In the genomic region with DNA sequence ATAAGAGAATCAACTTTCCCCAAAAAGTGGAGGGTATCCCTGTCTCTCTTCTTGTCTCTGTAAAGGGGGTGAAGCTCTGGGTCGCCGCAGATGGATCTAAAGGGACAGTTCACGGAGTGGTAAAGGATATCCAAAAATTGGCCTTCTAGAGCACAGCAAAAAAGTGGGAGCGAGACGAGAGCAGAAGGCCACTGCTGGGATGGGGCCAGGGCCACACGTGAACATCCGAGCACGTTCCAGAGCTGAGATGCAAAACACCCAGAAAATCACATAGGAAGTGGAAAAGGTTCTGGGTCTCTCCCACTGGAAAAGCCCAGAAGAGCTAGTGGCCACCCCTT, we compare ENCODE assay signal across 8 cellular contexts. TPM values are rescaled to one million over a fixed set of nuclear protein-coding genes. Genes with fewer than 3 reads are reported as not detected.
DNase-seq lines count a peak whose midpoint lies in the region; ATAC-seq and TF ChIP-seq lines count a peak whose summit lies in the region.

No MANE protein-coding gene starts in this region.

- ATAC-seq in HG03457 (IDR thresholded peaks at IDR 0.05; ENCODE audit: unreplicated experiment) (no peak), GM21619 (IDR thresholded peaks at IDR 0.05; ENCODE audit: unreplicated experiment) (no peak)

- H4K20me1 ChIP-seq in BLaER1 treated with 17β-estradiol and CSF1 and Interleukin-3, amounts not matched to agents 10 nM and 100 nM = peaks cover 36 to 56% (median 51%) of the 10 kb centered on the region in 11 experiments; a peak in 21 of 22 replicates
- H4K20me1 ChIP-seq in OCI-LY3 (ENCODE audit: insufficient read depth, low read length) (peaks cover 39% of the 10 kb centered on the region), neural progenitor cell (ENCODE audit: low read depth) (peaks cover 7% of the 10 kb centered on the region)

- peaks cover 0 to 27% (median 0%) of the 10 kb centered on the region in 11 experiments; a peak in 7 of 22 replicates for H3K36me3 ChIP-seq in BLaER1 treated with 17β-estradiol and CSF1 and Interleukin-3, amounts not matched to agents 10 nM and 100 nM
- H3K36me3 ChIP-seq in OCI-LY3 (replicated peaks; ENCODE audit: low read depth, low read length) (peaks cover 10% of the 10 kb centered on the region), endodermal cell (ENCODE audit: control insufficient read depth, insufficient read depth, low read length) (no peaks in the 10 kb centered on the region), neural progenitor cell (no peaks in the 10 kb centered on the region)

- DNase-seq in endodermal cell = no peak
- DNase-seq in neural progenitor cell (ENCODE audit: low spot score) = no peak
- no peak for DNase-seq in NCI-H2171 treated with DMSO at 0.1 percent for 48 hours (lab: John Stamatoyannopoulos, UW)
- DNase-seq in activated gamma-delta T cell (lab: John Stamatoyannopoulos, UW) = no peak

- no peak for TF ChIP-seq CTCF in OCI-LY3 (IDR thresholded peaks at IDR 0.05; ENCODE audit: low read depth, low read length)
- TF ChIP-seq CTCF in endodermal cell (conservative IDR thresholded peaks at IDR 0.05) = no peak
- no peak for TF ChIP-seq CTCF in neural progenitor cell (IDR thresholded peaks at IDR 0.05)

- H3K27me3 ChIP-seq in BLaER1 treated with 17β-estradiol and CSF1 and Interleukin-3, amounts not matched to agents 10 nM and 100 nM = no peaks in the 10 kb centered on the region; a peak in 1 of 22 replicates
- H3K27me3 ChIP-seq in OCI-LY3 (ENCODE audit: low read depth, low read length) = no peaks in the 10 kb centered on the region
- no peaks in the 10 kb centered on the region for H3K27me3 ChIP-seq in endodermal cell (ENCODE audit: control insufficient read depth, insufficient read depth, low read length, poor library complexity, severe bottlenecking)
- no peaks in the 10 kb centered on the region for H3K27me3 ChIP-seq in neural progenitor cell

- peaks cover 65 to 82% (median 67%) of the 10 kb centered on the region in 10 experiments for H3K4me1 ChIP-seq in BLaER1 treated with 17β-estradiol and CSF1 and Interleukin-3, amounts not matched to agents 10 nM and 100 nM
- H3K4me1 ChIP-seq in OCI-LY3 (ENCODE audit: low read length) (peaks cover 44% of the 10 kb centered on the region), endodermal cell (ENCODE audit: control insufficient read depth, insufficient read depth, low read length) (peaks cover 10% of the 10 kb centered on the region), neural progenitor cell (peaks cover 32% of the 10 kb centered on the region)

- H3K9ac ChIP-seq in BLaER1 treated with 17β-estradiol and CSF1 and Interleukin-3, amounts not matched to agents 10 nM and 100 nM = peak overlapping the region; percentile 94 to 99 (median 97)
- H3K9ac ChIP-seq in OCI-LY3 (ENCODE audit: low read length) (peak overlapping the region; percentile 78), endodermal cell (ENCODE audit: extremely low read depth, low read length, poor library complexity, severe bottlenecking) (peak overlapping the region; percentile 56), neural progenitor cell (no peak overlapping the region)

- no peaks in the 10 kb centered on the region for H3K27me3 Mint-ChIP-seq in endodermal cell (ENCODE audit: insufficient read depth)
- H3K27me3 Mint-ChIP-seq in neural progenitor cell (ENCODE audit: insufficient read depth, low read depth) = peaks cover 11% of the 10 kb centered on the region

- peaks cover 22% of the 10 kb centered on the region for H3F3A ChIP-seq in neural progenitor cell (ENCODE audit: low read depth)

- peak overlapping the region; percentile 47 to 99 (median 97); a peak in 21 of 22 replicates for H3K27ac ChIP-seq in BLaER1 treated with 17β-estradiol and CSF1 and Interleukin-3, amounts not matched to agents 10 nM and 100 nM
- H3K27ac ChIP-seq in OCI-LY3 (ENCODE audit: low read length) = no peak overlapping the region
- H3K27ac ChIP-seq in endodermal cell (ENCODE audit: low read depth, low read length) = no peak overlapping the region
- H3K27ac ChIP-seq in neural progenitor cell = no peak overlapping the region

- H3K9me3 Mint-ChIP-seq in endodermal cell = no peaks in the 10 kb centered on the region
- H3K9me3 Mint-ChIP-seq in neural progenitor cell = no peaks in the 10 kb centered on the region

- WGBS in endodermal cell (ENCODE audit: insufficient coverage in 1 of 2, insufficient read length in 1 of 2), 2 experiments = 64 to 69% methylated on average over 8 of the region's 8 CpGs

- peaks cover 2% of the 10 kb centered on the region for H3K36me3 Mint-ChIP-seq in endodermal cell (ENCODE audit: low read depth)
- H3K36me3 Mint-ChIP-seq in neural progenitor cell = peaks cover 7% of the 10 kb centered on the region

- peak overlapping the region; percentile 86 to 98 (median 96) for H3K4me2 ChIP-seq in BLaER1 treated with 17β-estradiol and CSF1 and Interleukin-3, amounts not matched to agents 10 nM and 100 nM
- H3K4me2 ChIP-seq in OCI-LY3 (ENCODE audit: low read length) = peak overlapping the region; percentile 96
- H3K4me2 ChIP-seq in neural progenitor cell = peak overlapping the region; percentile 83

- H3K4me1 Mint-ChIP-seq in endodermal cell = peaks cover 47% of the 10 kb centered on the region
- peaks cover 57% of the 10 kb centered on the region for H3K4me1 Mint-ChIP-seq in neural progenitor cell

- H2AFZ ChIP-seq in OCI-LY3 (ENCODE audit: low read depth, low read length) = no peak overlapping the region
- no peak overlapping the region for H2AFZ ChIP-seq in neural progenitor cell (replicated peaks)

- H3K27ac Mint-ChIP-seq in endodermal cell (no peak overlapping the region), neural progenitor cell (peak overlapping the region; percentile 6)

- H3K4me3 Mint-ChIP-seq in endodermal cell (peak overlapping the region; percentile 75), neural progenitor cell (peak overlapping the region; percentile 84)

- no peaks in the 10 kb centered on the region; a peak in 1 of 22 replicates for H3K9me3 ChIP-seq in BLaER1 treated with 17β-estradiol and CSF1 and Interleukin-3, amounts not matched to agents 10 nM and 100 nM (replicated peaks in 1 of 11)
- H3K9me3 ChIP-seq in OCI-LY3 (ENCODE audit: insufficient read depth, low read length) (no peaks in the 10 kb centered on the region), endodermal cell (ENCODE audit: control insufficient read depth, low read length) (peaks cover 14% of the 10 kb centered on the region), neural progenitor cell (ENCODE audit: low read depth) (no peaks in the 10 kb centered on the region)

- H3K4me3 ChIP-seq in BLaER1 treated with 17β-estradiol and CSF1 and Interleukin-3, amounts not matched to agents 10 nM and 100 nM = peak overlapping the region; percentile 75 to 88 (median 82)
- H3K4me3 ChIP-seq in OCI-LY3 (ENCODE audit: low read length) (peak overlapping the region; percentile 81), endodermal cell (ENCODE audit: low read length) (peak overlapping the region; percentile 84), neural progenitor cell (peak overlapping the region; percentile 85)

- H3K79me2 ChIP-seq in OCI-LY3 (ENCODE audit: low read length) (peaks cover 58% of the 10 kb centered on the region), neural progenitor cell (ENCODE audit: low read depth) (peaks cover 53% of the 10 kb centered on the region)

RNA-seq across cellular contexts. Expression of a gene that starts 0.8 kb away (rescaled TPM):
- total RNA-seq in endodermal cell = 10 to 100 TPM; 16.9 to 20.5 TPM
- 13.4 TPM for polyA plus RNA-seq in endodermal cell (2013, experiment 1 of 2)
- polyA plus RNA-seq in endodermal cell (2013, experiment 2 of 2) = 13.2 TPM
- total RNA-seq in neural progenitor cell (ENCODE audit: low replicate concordance) = 12.3 and 15.5 TPM in 2 replicates

Comparison
In these comparisons a context has a peak if more than half of its experiments do, and no peak if none do; other contexts are left out.
1. H3K27ac ChIP-seq: peak in BLaER1 treated with 17β-estradiol and CSF1 and Interleukin-3, amounts not matched to agents 10 nM and 100 nM (11 of 11); none in OCI-LY3 (single experiment), endodermal cell (single experiment) and neural progenitor cell (single experiment).
2. Peak in every context shown above with its lines, with median percentiles within 50 percentile points of each other: H3K4me2 ChIP-seq and H3K4me3 ChIP-seq.